8 cellular contexts compared by ENCODE assay signal in the genomic region with DNA sequence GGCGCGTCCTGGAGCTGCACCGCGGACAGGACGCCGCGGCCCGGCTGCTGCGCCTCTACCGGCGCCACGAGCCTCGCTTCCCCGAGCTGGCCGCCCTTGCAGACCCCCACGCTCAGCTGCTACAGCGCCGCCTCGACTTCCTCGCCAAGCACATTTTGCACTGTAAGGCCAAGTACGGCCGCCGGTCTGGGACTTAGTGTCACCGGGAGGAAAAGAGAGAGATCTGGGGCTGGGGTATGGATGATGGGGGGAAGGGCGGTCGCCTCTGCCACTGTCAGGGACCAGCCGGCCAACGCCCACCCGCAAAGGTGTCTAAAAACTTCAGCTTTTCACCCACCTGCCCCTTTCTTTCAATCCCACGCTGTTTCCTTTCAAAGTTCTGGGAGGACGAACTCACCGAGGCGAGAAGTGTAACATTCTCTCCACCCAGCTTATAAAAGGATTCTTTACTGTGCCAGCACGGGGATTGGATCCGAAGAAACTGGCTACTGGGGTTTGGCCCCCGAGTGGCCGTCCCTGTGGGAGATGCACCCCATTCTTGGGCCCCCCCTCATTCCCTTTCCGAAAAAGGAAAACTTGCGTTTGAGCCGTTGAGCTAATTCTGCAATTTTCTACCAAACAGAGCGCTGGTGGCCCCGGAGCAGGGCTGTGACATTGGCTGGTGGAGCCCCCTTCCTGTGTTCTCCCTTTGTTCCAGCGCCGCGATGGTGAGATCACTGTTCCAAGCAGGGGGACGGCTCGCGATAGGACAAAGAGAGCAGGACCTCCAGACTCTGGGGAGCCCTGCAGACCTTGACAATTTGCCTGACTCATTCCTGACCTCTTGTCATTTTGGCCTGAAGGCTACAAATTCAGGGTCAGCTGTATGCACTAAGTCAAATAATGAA. TPM values are rescaled to one million over a fixed set of nuclear protein-coding genes. Genes with fewer than 3 reads are reported as not detected.
DNase-seq lines count a peak whose midpoint lies in the region; ATAC-seq and TF ChIP-seq lines count a peak whose summit lies in the region.

No MANE protein-coding gene starts in this region.

- peaks cover 45% of the 10 kb centered on the region for H3K4me1 ChIP-seq in HUES64 (ENCODE audit: insufficient read depth, low read length)
- no peaks in the 10 kb centered on the region for H3K4me1 ChIP-seq in parathyroid adenoma

- POLR2A ChIA-PET in activated CD8-positive, alpha-beta T cell treated with anti-CD3 and anti-CD28 coated beads, Interleukin-2, amount 10 ng/mL, durations not matched to agents 7 days and 5 days (lab: Charles Lee), result no interaction called here

- DNase-seq in activated CD8-positive, alpha-beta T cell treated with anti-CD3 and anti-CD28 coated beads, Interleukin-2, amount 10 ng/mL, durations not matched to agents 7 days and 5 days, result no peak
- DNase-seq in head of caudate nucleus (peak in 41 of 42 donors; percentile 6 to 73 (median 40)), NCI-H524 treated with DMSO at 0.1 percent for 48 hours (lab: John Stamatoyannopoulos, UW) (no peak)

- H3K4me3 ChIP-seq in HUES64 (ENCODE audit: low read length) (peak overlapping the region; percentile 71), parathyroid adenoma (ENCODE audit: low read depth, low read length) (peak overlapping the region; percentile 40)

- CTCF ChIA-PET in activated CD8-positive, alpha-beta T cell treated with anti-CD3 and anti-CD28 coated beads, Interleukin-2, amount 10 ng/mL, durations not matched to agents 7 days and 5 days (lab: Charles Lee), result interaction anchor here (1.1 to 2.3 kb wide), 2 partner anchors 202 to 645 kb away, joined by 3 to 11 read pairs; no protein-coding TSS in a partner anchor

- WGBS in HUES64, result under 1% methylated on average over 48 of the region's 48 CpGs

- intact Hi-C loops in head of caudate nucleus (cut with DNase I), result loop anchor here (2.0 to 10.0 kb wide), 5 partner anchors 43 to 855 kb away; partner anchors contain the start of gene TRIM44

- H3K9me3 ChIP-seq in HUES64 (ENCODE audit: insufficient read depth, low read depth, low read length), result no peaks in the 10 kb centered on the region
- H3K9me3 ChIP-seq in parathyroid adenoma (ENCODE audit: control insufficient read depth, low read length), result no peaks in the 10 kb centered on the region

- H3K4me1 Mint-ChIP-seq in activated CD8-positive, alpha-beta T cell treated with anti-CD3 and anti-CD28 coated beads, Interleukin-2, amount 10 ng/mL, durations not matched to agents 7 days and 5 days (ENCODE audit: low read depth), result peaks cover 10% of the 10 kb centered on the region

- no peak overlapping the region for H3K27ac ChIP-seq in 22Rv1
- H3K27ac ChIP-seq in HUES64 (ENCODE audit: low read depth, low read length), result peak overlapping the region; percentile 46; the same call in 1 of the 2 replicates
- no peak overlapping the region for H3K27ac ChIP-seq in parathyroid adenoma

- H3K36me3 ChIP-seq in HUES64 (ENCODE audit: insufficient read depth, low read length) (peaks cover 8% of the 10 kb centered on the region; the same call in 1 of the 2 replicates), parathyroid adenoma (ENCODE audit: control insufficient read depth, insufficient read depth, low read length) (no peaks in the 10 kb centered on the region)

- peaks cover 34% of the 10 kb centered on the region for H3K27me3 ChIP-seq in HUES64 (ENCODE audit: insufficient read depth, low read length)
- no peaks in the 10 kb centered on the region for H3K27me3 ChIP-seq in parathyroid adenoma (ENCODE audit: control insufficient read depth, insufficient read depth, low read length)

- ATAC-seq in activated CD8-positive, alpha-beta T cell treated with anti-CD3 and anti-CD28 coated beads, Interleukin-2, amount 10 ng/mL, durations not matched to agents 7 days and 5 days, result no peak
- no peak for ATAC-seq in HG02642 (IDR thresholded peaks at IDR 0.05; ENCODE audit: poor library complexity, unreplicated experiment)

- no peaks in the 10 kb centered on the region for H3K36me3 Mint-ChIP-seq in activated CD8-positive, alpha-beta T cell treated with anti-CD3 and anti-CD28 coated beads, Interleukin-2, amount 10 ng/mL, durations not matched to agents 7 days and 5 days (ENCODE audit: low read depth)

- TF ChIP-seq CTCF in 22Rv1 (IDR thresholded peaks at IDR 0.05) (peak; percentile 42), GM12872 (IDR thresholded peaks at IDR 0.05; ENCODE audit: insufficient read depth, low read depth, low read length) (0 out of 3 replicates have a peak, but pooled peaks have one; percentile 13), parathyroid adenoma (IDR thresholded peaks at IDR 0.05) (no peak)

- H3K4me2 ChIP-seq in parathyroid adenoma (ENCODE audit: low read length), result peak overlapping the region; percentile 71

- peaks cover 59% of the 10 kb centered on the region for H3K27me3 Mint-ChIP-seq in activated CD8-positive, alpha-beta T cell treated with anti-CD3 and anti-CD28 coated beads, Interleukin-2, amount 10 ng/mL, durations not matched to agents 7 days and 5 days (ENCODE audit: low read depth)

- no peak overlapping the region for H2AFZ ChIP-seq in parathyroid adenoma

- H3K9ac ChIP-seq in HUES64 (ENCODE audit: low read depth, low read length) (peak overlapping the region; percentile 80), parathyroid adenoma (no peak overlapping the region)

- H3K27ac Mint-ChIP-seq in activated CD8-positive, alpha-beta T cell treated with anti-CD3 and anti-CD28 coated beads, Interleukin-2, amount 10 ng/mL, durations not matched to agents 7 days and 5 days, result no peak overlapping the region

- H3K4me3 Mint-ChIP-seq in activated CD8-positive, alpha-beta T cell treated with anti-CD3 and anti-CD28 coated beads, Interleukin-2, amount 10 ng/mL, durations not matched to agents 7 days and 5 days, result peak overlapping the region; percentile 25

- no peaks in the 10 kb centered on the region for H3K9me3 Mint-ChIP-seq in activated CD8-positive, alpha-beta T cell treated with anti-CD3 and anti-CD28 coated beads, Interleukin-2, amount 10 ng/mL, durations not matched to agents 7 days and 5 days (ENCODE audit: insufficient read depth)

- no peaks in the 10 kb centered on the region for H3K79me2 ChIP-seq in parathyroid adenoma

RNA-seq across cellular contexts. Expression of gene FJX1, which starts 1.7 kb away (rescaled TPM):
- 11.3 TPM for polyA plus RNA-seq in HUES64 (2013, experiment 1 of 2)
- polyA plus RNA-seq in HUES64 (2013, experiment 2 of 2), result 12.2 TPM
- total RNA-seq in activated CD8-positive, alpha-beta T cell treated with anti-CD3 and anti-CD28 coated beads, Interleukin-2, amount 10 ng/mL, durations not matched to agents 7 days and 5 days, result under 1 TPM; 0.11 to 0.39 TPM

RNA-seq across cellular contexts. Expression of gene TRIM44, which starts 42.6 kb away (rescaled TPM):
- polyA plus RNA-seq in HUES64 (2013, experiment 1 of 2), result 16.0 TPM
- polyA plus RNA-seq in HUES64 (2013, experiment 2 of 2), result 28.7 TPM
- total RNA-seq in activated CD8-positive, alpha-beta T cell treated with anti-CD3 and anti-CD28 coated beads, Interleukin-2, amount 10 ng/mL, durations not matched to agents 7 days and 5 days, result 10 to 100 TPM; 33.8 to 34.5 TPM

Comparison
In these comparisons a context has a peak if more than half of its experiments do, and no peak if none do; other contexts are left out.
1. DNase-seq: peak in head of caudate nucleus (41 of 42); none in activated CD8-positive, alpha-beta T cell treated with anti-CD3 and anti-CD28 coated beads, Interleukin-2, amount 10 ng/mL, durations not matched to agents 7 days and 5 days (single experiment) and NCI-H524 treated with DMSO at 0.1 percent for 48 hours (single experiment).